Comparison of ENCODE assay signal across 19 cellular contexts in genomic region chr7:39062811-39063210, GRCh38.
A peak's percentile ranks its signal among the peaks of the same experiment; 100 is the strongest.
DNase-seq lines count a peak whose midpoint lies in the region; ATAC-seq, FAIRE-seq and TF ChIP-seq lines count a peak whose summit lies in the region.
"Had no signal": no experiment of that assay in that cellular context is flagged by ENCODE, and none has a peak within 500 bp of the region (broad histone marks: within the 10 kb centered on the region; RNA-seq: fewer than 3 reads in every experiment).

No MANE protein-coding gene starts in this region.

- H3K9me3 Mint-ChIP-seq in nephron progenitor cell = peaks cover 2% of the 10 kb centered on the region

- no peak for ATAC-seq in GM18498 (IDR thresholded peaks at IDR 0.05; ENCODE audit: unreplicated experiment)
- ATAC-seq in HG03025 (IDR thresholded peaks at IDR 0.05; ENCODE audit: low FRiP score, unreplicated experiment) = no peak
- ATAC-seq: A549, HepG2 had no signal

- in situ Hi-C loops in ACHN (cut with HindIII; ENCODE audit: low pct_ligation_motif_present, low pct_unique_long_range_greater_than_20kb, low sequenced_read_pairs) = no loop called here

- H3K4me1 Mint-ChIP-seq in nephron progenitor cell = no peaks in the 10 kb centered on the region
- H3K4me1 Mint-ChIP-seq: CD14-positive monocyte; CD4-positive, alpha-beta memory T cell; IgD-negative memory B cell had no signal

- TF ChIP-seq CTCF in epithelial cell of proximal tubule (conservative IDR thresholded peaks at IDR 0.05; ENCODE audit: low read depth, low read length) (no peak), nephron progenitor cell (IDR thresholded peaks at IDR 0.05) (no peak)

- peak overlapping the region; percentile 1 for H3K27ac Mint-ChIP-seq in nephron progenitor cell
- H3K27ac Mint-ChIP-seq: CD14-positive monocyte; CD4-positive, alpha-beta memory T cell; IgD-negative memory B cell had no signal

- H3K4me3 Mint-ChIP-seq in nephron progenitor cell = no peak overlapping the region
- H3K4me3 Mint-ChIP-seq: CD14-positive monocyte; CD4-positive, alpha-beta memory T cell; IgD-negative memory B cell had no signal

- H3K4me3 ChIP-seq in epithelial cell of proximal tubule (ENCODE audit: low read depth, low read length) = no peak overlapping the region
- H3K4me3 ChIP-seq: A549, BLaER1, GM23248, HAP-1 had no signal

- H3K36me3 Mint-ChIP-seq in nephron progenitor cell (ENCODE audit: low read depth) = peaks cover 4% of the 10 kb centered on the region
- H3K36me3 Mint-ChIP-seq: CD14-positive monocyte; CD4-positive, alpha-beta memory T cell; IgD-negative memory B cell had no signal

- H3K27me3 Mint-ChIP-seq in nephron progenitor cell (ENCODE audit: low read depth, poor library complexity) = no peaks in the 10 kb centered on the region

- DNase-seq in ACHN (peak; percentile 69), epithelial cell of proximal tubule (ENCODE audit: low read depth) (peak; percentile 45), kidney tubule cell (ENCODE audit: low spot score) (peak; percentile 68), nephron progenitor cell (no peak), HTR-8/SVneo (ENCODE audit: insufficient read length, low spot score) (no peak), NCI-H2196 treated with DMSO at 0.1 percent for 48 hours (lab: John Stamatoyannopoulos, UW; ENCODE audit: unreplicated experiment) (no peak)
- DNase-seq: Calu3; CD4-positive, alpha-beta memory T cell; DMS79 treated with DMSO at 0.1 percent for 48 hours; GF-D8; GM23248 had no signal

- no peak for FAIRE-seq in HTR-8/SVneo (lab: Jason Lieb, UNC)
- FAIRE-seq: A549, HepG2 had no signal

Comparison
In these comparisons a context has a peak if more than half of its experiments do, and no peak if none do; other contexts are left out.
1. DNase-seq: peak in ACHN (single experiment), epithelial cell of proximal tubule (single experiment) and kidney tubule cell (single experiment); none in nephron progenitor cell (single experiment), HTR-8/SVneo (single experiment) and NCI-H2196 treated with DMSO at 0.1 percent for 48 hours (single experiment).